In genomic region chrX:29090811-29091210, GRCh38 we compare ENCODE assay signal across 10 cellular contexts.
A peak's percentile ranks its signal among the peaks of the same experiment; 100 is the strongest.
DNase-seq lines count a peak whose midpoint lies in the region; ATAC-seq, FAIRE-seq and TF ChIP-seq lines count a peak whose summit lies in the region.
"Had no signal": no experiment of that assay in that cellular context is flagged by ENCODE, and none has a peak within 500 bp of the region (broad histone marks: within the 10 kb centered on the region; RNA-seq: fewer than 3 reads in every experiment).

No MANE protein-coding gene starts in this region.

- H3K79me1 ChIP-seq in IMR-90 (ENCODE audit: low read depth in 1 of 2, low read length in 2 of 2), result no peaks in the 10 kb centered on the region

- no peak overlapping the region for H3K4me2 ChIP-seq in IMR-90 (ENCODE audit: low read depth, low read length)
- H3K4me2 ChIP-seq in keratinocyte (ENCODE audit: control insufficient read depth, extremely low read depth, insufficient read depth, low read depth, low read length), result no peak overlapping the region

- no peak overlapping the region for H4K5ac ChIP-seq in IMR-90 (ENCODE audit: low read depth, low read length)

- no peak overlapping the region for H2BK15ac ChIP-seq in IMR-90 (ENCODE audit: low read depth, low read length)

- TF ChIP-seq RAD21 in IMR-90 (IDR thresholded peaks at IDR 0.05; ENCODE audit: low read length), result peak; percentile 55

- H3K36me3 ChIP-seq in IMR-90 (ENCODE audit: control insufficient read depth, insufficient read depth, low read length) (no peaks in the 10 kb centered on the region), keratinocyte (ENCODE audit: control insufficient read depth in 2 of 2, extremely low read depth in 1 of 2, insufficient read depth in 2 of 2, low read length in 2 of 2) (no peaks in the 10 kb centered on the region)

- peak; percentile 45 for TF ChIP-seq CTCF in IMR-90 (conservative IDR thresholded peaks at IDR 0.05; ENCODE audit: low read depth, low read length)
- peak; percentile 31 for TF ChIP-seq CTCF in astrocyte of the spinal cord (IDR thresholded peaks at IDR 0.05; ENCODE audit: low read depth, low read length)
- peak in 2 of 3 experiments; percentile 18 to 37 for TF ChIP-seq CTCF in keratinocyte (optimal IDR thresholded peaks at IDR 0.05 in 1 of 3, IDR thresholded peaks at IDR 0.05 in 1 of 3, conservative IDR thresholded peaks at IDR 0.05 in 1 of 3; ENCODE audit: extremely low read depth in 1 of 3, insufficient read depth in 2 of 3, low read length in 3 of 3)

- no peak overlapping the region for H2BK120ac ChIP-seq in IMR-90 (ENCODE audit: low read depth, low read length)

- H3K4me3 ChIP-seq in IMR-90 (ENCODE audit: insufficient read depth, low read depth, low read length) (no peak overlapping the region), astrocyte of the spinal cord (ENCODE audit: low read depth, low read length) (no peak overlapping the region), keratinocyte (ENCODE audit: control insufficient read depth in 2 of 3, extremely low read depth in 1 of 3, insufficient read depth in 2 of 3, low read depth in 1 of 3, low read length in 3 of 3) (no peak overlapping the region)

- H2BK20ac ChIP-seq in IMR-90 (ENCODE audit: low read depth, low read length), result no peak overlapping the region

- intact Hi-C loops in IMR-90 (cut with micrococcal nuclease), result loop anchor here (2.0 kb wide), 1 partner anchor 504 kb away; the partner anchor contains the start of gene IL1RAPL1

- H3K27ac ChIP-seq in IMR-90 (ENCODE audit: insufficient read depth, low read length), result no peak overlapping the region
- H3K27ac ChIP-seq in keratinocyte (ENCODE audit: control insufficient read depth, insufficient read depth, low read length), result no peak overlapping the region

- H3K23ac ChIP-seq in IMR-90 (ENCODE audit: low read depth, low read length), result no peak overlapping the region

- BruUV-seq in IMR-90 (replicated peaks; lab: Mats Ljungman, UMichigan), result no TSS peak

- no peak overlapping the region for H3K4ac ChIP-seq in IMR-90 (ENCODE audit: low read depth, low read length)

- H3K9me3 ChIP-seq in IMR-90 (ENCODE audit: control insufficient read depth, insufficient read depth, low read length), result no peaks in the 10 kb centered on the region
- H3K9me3 ChIP-seq in keratinocyte (ENCODE audit: control insufficient read depth, low read depth, low read length), result no peaks in the 10 kb centered on the region

- H4K20me1 ChIP-seq in IMR-90 (ENCODE audit: insufficient read depth, low read length) (no peaks in the 10 kb centered on the region), keratinocyte (ENCODE audit: control insufficient read depth, extremely low read depth, insufficient read depth, low read length) (no peaks in the 10 kb centered on the region)

- no peak overlapping the region for H3K14ac ChIP-seq in IMR-90 (replicated peaks; ENCODE audit: low read depth, low read length)

- ATAC-seq in IMR-90 (ENCODE audit: low read depth) (no peak), HG03139 (IDR thresholded peaks at IDR 0.05; ENCODE audit: unreplicated experiment) (no peak)

- H3K27me3 ChIP-seq in IMR-90 (ENCODE audit: control insufficient read depth, insufficient read depth, low read length) (no peaks in the 10 kb centered on the region), keratinocyte (ENCODE audit: control insufficient read depth, extremely low read depth, insufficient read depth, low read length) (no peaks in the 10 kb centered on the region)

- H2AK9ac ChIP-seq in IMR-90 (replicated peaks; ENCODE audit: low read depth, low read length, poor library complexity), result no peak overlapping the region

- dilution Hi-C loops in IMR-90 (cut with HindIII; ENCODE audit: low sequenced_read_pairs, unreplicated experiment) (no loop called here), keratinocyte (cut with MboI; ENCODE audit: extremely low pct_ligation_motif_present, low sequenced_read_pairs) (no loop called here)

- H3K9me1 ChIP-seq in IMR-90 (ENCODE audit: insufficient read depth, low read length) (no peaks in the 10 kb centered on the region), keratinocyte (ENCODE audit: control insufficient read depth, extremely low read depth, insufficient read depth, low read length) (no peaks in the 10 kb centered on the region)

- H3K9ac ChIP-seq in IMR-90 (ENCODE audit: low read depth, low read length) (no peak overlapping the region), keratinocyte (ENCODE audit: control insufficient read depth, extremely low read depth, insufficient read depth, low read length) (no peak overlapping the region)

- TF ChIP-seq POLR2A in IMR-90 (IDR thresholded peaks at IDR 0.05; ENCODE audit: low read depth, low read length), result no peak

- H3K56ac ChIP-seq in IMR-90 (ENCODE audit: extremely low read depth, insufficient read depth, low read length), result no peak overlapping the region

- H2AFZ ChIP-seq in IMR-90 (replicated peaks; ENCODE audit: low read length, poor library complexity), result no peak overlapping the region
- H2AFZ ChIP-seq in keratinocyte (ENCODE audit: control insufficient read depth, low read length), result no peak overlapping the region

- H4K8ac ChIP-seq in IMR-90 (ENCODE audit: low read depth in 2 of 2, low read length in 2 of 2), result no peak overlapping the region

- no peak overlapping the region for H4K91ac ChIP-seq in IMR-90 (ENCODE audit: insufficient read depth, low read depth, low read length)

- no peaks in the 10 kb centered on the region for H3K79me2 ChIP-seq in keratinocyte (ENCODE audit: control insufficient read depth, insufficient read depth, low read length)

- H3K4me1 ChIP-seq in IMR-90 (ENCODE audit: control insufficient read depth, insufficient read depth, low read length) (no peaks in the 10 kb centered on the region), keratinocyte (ENCODE audit: control insufficient read depth, extremely low read depth, insufficient read depth, low read length) (no peaks in the 10 kb centered on the region)

- H3K18ac ChIP-seq in IMR-90 (ENCODE audit: low read depth, low read length), result no peak overlapping the region

- FAIRE-seq in keratinocyte (lab: Jason Lieb, UNC), result no peak

- WGBS in IMR-90 (ENCODE audit: extremely low coverage in 2 of 2, insufficient read length in 1 of 2), 2 experiments, result no CpG with 5 or more reads among the region's 2 CpGs

- POLR2A ChIA-PET in IMR-90 (lab: Charles Lee; ENCODE audit: unreplicated experiment), result no interaction called here

- CTCF ChIA-PET in IMR-90 (lab: Yijun Ruan, JAX), result interaction anchor here (0.6 to 0.8 kb wide), 2 partner anchors 19 to 85 kb away, joined by 3 to 6 read pairs; no protein-coding TSS in a partner anchor

- DNase-seq in AG08395 (ENCODE audit: low spot score), result peak; percentile 2
- DNase-seq in IMR-90, result peak; percentile 29
- DNase-seq in astrocyte of the spinal cord (ENCODE audit: low read depth, low spot score), result peak; percentile 22
- DNase-seq in keratinocyte (ENCODE audit: low read depth, low spot score), result no peak
- no peak for DNase-seq in activated CD4-positive, CD25-positive, alpha-beta regulatory T cell treated with anti-CD3 and anti-CD28 coated beads, Interleukin-2, amount 50 U/mL, for 72 hours
- DNase-seq in activated CD8-positive, alpha-beta memory T cell treated with anti-CD3 and anti-CD28 coated beads for 24 hours, result no peak
- DNase-seq in HPDE6-E6E7 (ENCODE audit: extremely low spot score), result no peak
- DNase-seq: activated gamma-delta T cell, NCI-H1105 had no signal

- no peak overlapping the region for H2BK5ac ChIP-seq in IMR-90 (ENCODE audit: low read depth, low read length, poor library complexity, severe bottlenecking)

- in situ Hi-C loops in IMR-90 (cut with MboI; ENCODE audit: low sequenced_read_pairs), result no loop called here
- in situ Hi-C loops in astrocyte of the spinal cord (cut with HindIII; ENCODE audit: low sequenced_read_pairs), result no loop called here

- no peak overlapping the region for H2AK5ac ChIP-seq in IMR-90 (ENCODE audit: low read depth, low read length)

TF ChIP-seq in IMR-90, 13 proteins besides CTCF, POLR2A, EP300 and RAD21:
- TF ChIP-seq MAZ (IDR thresholded peaks at IDR 0.05; ENCODE audit: borderline replicate concordance, low read depth, low read length) (no peak), CEBPB (IDR thresholded peaks at IDR 0.05; ENCODE audit: low read depth, low read length) (peak; percentile 70; the same call in 1 of the 2 replicates)

Comparison
In these comparisons a context has a peak if more than half of its experiments do, and no peak if none do; other contexts are left out.
1. DNase-seq: peak in AG08395 (single experiment), IMR-90 (single experiment) and astrocyte of the spinal cord (single experiment); none in keratinocyte (single experiment), activated CD4-positive, CD25-positive, alpha-beta regulatory T cell treated with anti-CD3 and anti-CD28 coated beads, Interleukin-2, amount 50 U/mL, for 72 hours (single experiment), activated CD8-positive, alpha-beta memory T cell treated with anti-CD3 and anti-CD28 coated beads for 24 hours (single experiment) and HPDE6-E6E7 (single experiment).
2. Peak in every context shown above with its lines, with median percentiles within 50 percentile points of each other: CTCF ChIP-seq.